Comparison of ENCODE assay signal across 27 cellular contexts in genomic region chr10:117300671-117301070, GRCh38. TPM values are rescaled to one million over a fixed set of nuclear protein-coding genes. Genes with fewer than 3 reads are reported as not detected.
"Had no signal": no experiment of that assay in that cellular context is flagged by ENCODE, and none has a peak within 500 bp of the region (broad histone marks: within the 10 kb centered on the region; RNA-seq: fewer than 3 reads in every experiment).

No MANE protein-coding gene starts in this region.

- DNase-seq: colonic mucosa; cortex of kidney; dermis blood vessel endothelial cell; dorsolateral prefrontal cortex; effector CD4-positive, alpha-beta T cell; effector CD8-positive, alpha-beta T cell; effector memory CD4-positive, alpha-beta T cell; effector memory CD8-positive, alpha-beta T cell; endodermal cell; erythroblast; esophagus squamous epithelium; foreskin fibroblast; foreskin keratinocyte; foreskin melanocyte; gastrocnemius medialis; glutamatergic neuron; head of caudate nucleus; heart left ventricle; heart right ventricle had no signal

- H3K4me3 ChIP-seq: colonic mucosa, coronary artery, dorsolateral prefrontal cortex, esophagus muscularis mucosa, esophagus squamous epithelium, gastrocnemius medialis, gastroesophageal sphincter, heart left ventricle, heart right ventricle had no signal

- H3K27ac ChIP-seq: colonic mucosa, coronary artery, dorsolateral prefrontal cortex, epithelial cell of prostate, esophagus muscularis mucosa, esophagus squamous epithelium, foreskin keratinocyte, gastrocnemius medialis, gastroesophageal sphincter, heart left ventricle, heart right ventricle had no signal

- H3K4me1 ChIP-seq: colonic mucosa, esophagus muscularis mucosa, esophagus squamous epithelium, foreskin keratinocyte, gastrocnemius medialis, gastroesophageal sphincter, heart left ventricle, heart right ventricle had no signal

- H3K9me3 ChIP-seq: colonic mucosa, esophagus muscularis mucosa, esophagus squamous epithelium, gastrocnemius medialis, gastroesophageal sphincter had no signal

- H3K27me3 ChIP-seq: colonic mucosa, dorsolateral prefrontal cortex, esophagus muscularis mucosa, esophagus squamous epithelium, foreskin keratinocyte, gastrocnemius medialis, gastroesophageal sphincter, heart left ventricle, heart right ventricle had no signal

- H3K36me3 ChIP-seq: colonic mucosa, esophagus muscularis mucosa, gastrocnemius medialis, gastroesophageal sphincter, heart left ventricle had no signal

RNA-seq across cellular contexts. Expression of gene SLC18A2, which starts 59.8 kb away (rescaled TPM):
- total RNA-seq: dermis blood vessel endothelial cell, dermis microvascular lymphatic vessel endothelial cell, endothelial cell of umbilical vein, foreskin keratinocyte, glomerular endothelial cell had no signal
- polyA plus RNA-seq: endothelial cell of umbilical vein, fibroblast of lung, foreskin keratinocyte had no signal
